In genomic region chr1:34149501-34149900, GRCh38 we compare ENCODE assay signal across 1 cellular context.
TF ChIP-seq lines count a peak whose summit lies in the region.

No MANE protein-coding gene starts in this region.

TF ChIP-seq in H1, 55 proteins besides CTCF, POLR2A, EP300 and RAD21:
- TF ChIP-seq BRCA1 (IDR thresholded peaks at IDR 0.05; ENCODE audit: low read depth, low read length), result no peak
- no peak for TF ChIP-seq SIRT6 (IDR thresholded peaks at IDR 0.05; ENCODE audit: low read length)
- TF ChIP-seq SIX5 (IDR thresholded peaks at IDR 0.05; ENCODE audit: low read depth, low read length), result no peak
- no peak for TF ChIP-seq ZNF274 (IDR thresholded peaks at IDR 0.05; ENCODE audit: borderline replicate concordance, extremely low read depth, low read length)
- TF ChIP-seq SAP30 (IDR thresholded peaks at IDR 0.05; ENCODE audit: insufficient read depth, insufficient replicate concordance, low read length), result no peak
- no peak for TF ChIP-seq CBX8 (IDR thresholded peaks at IDR 0.05; ENCODE audit: borderline replicate concordance, low read depth, low read length)
- TF ChIP-seq CHD2 (IDR thresholded peaks at IDR 0.05; ENCODE audit: low read length), result no peak
